In the genomic region with DNA sequence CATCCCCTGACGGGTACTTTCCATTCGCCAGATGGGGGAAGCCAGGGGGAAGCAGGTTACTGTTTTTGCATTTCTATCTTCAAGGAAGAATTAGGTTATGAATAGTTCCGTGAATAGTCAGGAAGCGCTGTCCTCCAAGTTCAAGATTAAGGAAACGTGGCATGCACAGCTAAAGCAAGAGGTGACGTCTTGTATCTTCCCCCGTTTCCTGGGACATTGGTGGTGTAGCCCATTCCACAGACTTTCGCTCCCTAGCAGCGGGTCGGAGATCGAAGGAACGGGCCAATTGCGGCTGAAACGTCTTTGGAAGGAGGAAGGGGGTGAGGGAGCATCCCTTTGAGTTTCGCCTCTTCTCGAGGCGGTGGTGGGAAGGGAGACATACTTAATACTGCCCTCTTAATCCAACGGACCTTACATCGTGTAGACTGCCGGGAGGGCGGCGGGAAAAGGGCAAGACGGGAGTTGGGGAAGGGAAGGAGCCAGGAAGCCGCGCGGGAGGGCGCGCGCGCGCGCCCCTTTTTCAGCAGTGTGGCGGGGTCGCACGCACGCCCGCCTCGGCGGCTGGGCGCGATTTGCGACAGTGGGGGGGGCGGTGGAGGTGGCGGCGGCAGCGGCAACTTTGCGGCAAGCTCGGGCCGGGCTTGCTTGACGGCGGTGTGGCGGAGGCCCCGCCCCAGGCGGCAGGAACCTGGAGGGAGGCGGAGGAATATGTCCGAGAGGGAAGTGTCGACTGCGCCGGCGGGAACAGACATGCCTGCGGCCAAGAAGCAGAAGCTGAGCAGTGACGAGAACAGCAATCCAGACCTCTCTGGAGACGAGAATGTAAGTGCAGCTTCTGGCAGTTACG, we compare ENCODE assay signal across 1 cellular context.
TF ChIP-seq lines count a peak whose summit lies in the region.

A gene with protein sequence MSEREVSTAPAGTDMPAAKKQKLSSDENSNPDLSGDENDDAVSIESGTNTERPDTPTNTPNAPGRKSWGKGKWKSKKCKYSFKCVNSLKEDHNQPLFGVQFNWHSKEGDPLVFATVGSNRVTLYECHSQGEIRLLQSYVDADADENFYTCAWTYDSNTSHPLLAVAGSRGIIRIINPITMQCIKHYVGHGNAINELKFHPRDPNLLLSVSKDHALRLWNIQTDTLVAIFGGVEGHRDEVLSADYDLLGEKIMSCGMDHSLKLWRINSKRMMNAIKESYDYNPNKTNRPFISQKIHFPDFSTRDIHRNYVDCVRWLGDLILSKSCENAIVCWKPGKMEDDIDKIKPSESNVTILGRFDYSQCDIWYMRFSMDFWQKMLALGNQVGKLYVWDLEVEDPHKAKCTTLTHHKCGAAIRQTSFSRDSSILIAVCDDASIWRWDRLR (plus strand): TSS at position 232 of the 847 bp plus-strand sequence. CDS start 477 bp downstream, at position 709.

TF ChIP-seq in K562, 482 proteins besides CTCF, POLR2A, EP300 and RAD21 (continued from another document and continues in another):
- TF ChIP-seq, protein P1, sequence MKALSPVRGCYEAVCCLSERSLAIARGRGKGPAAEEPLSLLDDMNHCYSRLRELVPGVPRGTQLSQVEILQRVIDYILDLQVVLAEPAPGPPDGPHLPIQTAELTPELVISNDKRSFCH (CRISPR knock-in tag; IDR thresholded peaks at IDR 0.05), result no peak
- TF ChIP-seq, protein P1 (tag; IDR thresholded peaks at IDR 0.05), result peak; percentile 70
- no peak for TF ChIP-seq NR2C2 (CRISPR knock-in tag; IDR thresholded peaks at IDR 0.05)
- TF ChIP-seq NR2C2 (tag; IDR thresholded peaks at IDR 0.05), result peak; percentile 76
- TF ChIP-seq ZNF224 (CRISPR knock-in tag; IDR thresholded peaks at IDR 0.05), result no peak
- TF ChIP-seq LARP7 (IDR thresholded peaks at IDR 0.05), result peak; percentile 7; the same call in 1 of the 2 replicates
- TF ChIP-seq, protein P2, sequence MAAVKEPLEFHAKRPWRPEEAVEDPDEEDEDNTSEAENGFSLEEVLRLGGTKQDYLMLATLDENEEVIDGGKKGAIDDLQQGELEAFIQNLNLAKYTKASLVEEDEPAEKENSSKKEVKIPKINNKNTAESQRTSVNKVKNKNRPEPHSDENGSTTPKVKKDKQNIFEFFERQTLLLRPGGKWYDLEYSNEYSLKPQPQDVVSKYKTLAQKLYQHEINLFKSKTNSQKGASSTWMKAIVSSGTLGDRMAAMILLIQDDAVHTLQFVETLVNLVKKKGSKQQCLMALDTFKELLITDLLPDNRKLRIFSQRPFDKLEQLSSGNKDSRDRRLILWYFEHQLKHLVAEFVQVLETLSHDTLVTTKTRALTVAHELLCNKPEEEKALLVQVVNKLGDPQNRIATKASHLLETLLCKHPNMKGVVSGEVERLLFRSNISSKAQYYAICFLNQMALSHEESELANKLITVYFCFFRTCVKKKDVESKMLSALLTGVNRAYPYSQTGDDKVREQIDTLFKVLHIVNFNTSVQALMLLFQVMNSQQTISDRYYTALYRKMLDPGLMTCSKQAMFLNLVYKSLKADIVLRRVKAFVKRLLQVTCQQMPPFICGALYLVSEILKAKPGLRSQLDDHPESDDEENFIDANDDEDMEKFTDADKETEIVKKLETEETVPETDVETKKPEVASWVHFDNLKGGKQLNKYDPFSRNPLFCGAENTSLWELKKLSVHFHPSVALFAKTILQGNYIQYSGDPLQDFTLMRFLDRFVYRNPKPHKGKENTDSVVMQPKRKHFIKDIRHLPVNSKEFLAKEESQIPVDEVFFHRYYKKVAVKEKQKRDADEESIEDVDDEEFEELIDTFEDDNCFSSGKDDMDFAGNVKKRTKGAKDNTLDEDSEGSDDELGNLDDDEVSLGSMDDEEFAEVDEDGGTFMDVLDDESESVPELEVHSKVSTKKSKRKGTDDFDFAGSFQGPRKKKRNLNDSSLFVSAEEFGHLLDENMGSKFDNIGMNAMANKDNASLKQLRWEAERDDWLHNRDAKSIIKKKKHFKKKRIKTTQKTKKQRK (IDR thresholded peaks at IDR 0.05; ENCODE audit: borderline replicate concordance, low read depth, low read length), result no peak
- TF ChIP-seq HINFP (tag; conservative IDR thresholded peaks at IDR 0.05; ENCODE audit: low read depth), result no peak
- TF ChIP-seq FOSL1 (tag; conservative IDR thresholded peaks at IDR 0.05), result 0 out of 2 replicates have a peak, but pooled peaks have one; percentile 30
- TF ChIP-seq KLF1 (tag; IDR thresholded peaks at IDR 0.05), result no peak
- TF ChIP-seq, protein P3, sequence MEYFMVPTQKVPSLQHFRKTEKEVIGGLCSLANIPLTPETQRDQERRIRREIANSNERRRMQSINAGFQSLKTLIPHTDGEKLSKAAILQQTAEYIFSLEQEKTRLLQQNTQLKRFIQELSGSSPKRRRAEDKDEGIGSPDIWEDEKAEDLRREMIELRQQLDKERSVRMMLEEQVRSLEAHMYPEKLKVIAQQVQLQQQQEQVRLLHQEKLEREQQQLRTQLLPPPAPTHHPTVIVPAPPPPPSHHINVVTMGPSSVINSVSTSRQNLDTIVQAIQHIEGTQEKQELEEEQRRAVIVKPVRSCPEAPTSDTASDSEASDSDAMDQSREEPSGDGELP (CRISPR knock-in tag; IDR thresholded peaks at IDR 0.05; ENCODE audit: borderline replicate concordance), result peak; percentile 84
- TF ChIP-seq GTF2E2 (tag; IDR thresholded peaks at IDR 0.05), result no peak; the same call in none of the 2 replicates
- peak; percentile 34 for TF ChIP-seq FUS (optimal IDR thresholded peaks at IDR 0.05; ENCODE audit: low read depth, low read length)
- peak; percentile 65 to 68; a peak in 3 of 4 replicates for TF ChIP-seq SIX5 (IDR thresholded peaks at IDR 0.05; ENCODE audit: borderline replicate concordance in 1 of 2, insufficient read depth in 1 of 2, low read depth in 1 of 2, low read length in 2 of 2)
- TF ChIP-seq CHD2 (IDR thresholded peaks at IDR 0.05; ENCODE audit: low read depth, low read length), result no peak; the same call in 1 of the 2 replicates
- TF ChIP-seq PATZ1 (CRISPR knock-in tag; IDR thresholded peaks at IDR 0.05; ENCODE audit: borderline replicate concordance), result no peak
- TF ChIP-seq FOXP1 (CRISPR knock-in tag; IDR thresholded peaks at IDR 0.05), result peak; percentile 58; the same call in 1 of the 2 replicates
- no peak for TF ChIP-seq POU5F1 (IDR thresholded peaks at IDR 0.05; ENCODE audit: borderline replicate concordance, low read depth, low read length, partially characterized antibody)
- no peak for TF ChIP-seq YBX1 (IDR thresholded peaks at IDR 0.05)
- TF ChIP-seq ZFP1 (CRISPR knock-in tag; IDR thresholded peaks at IDR 0.05), result no peak
- TF ChIP-seq TEAD1 (CRISPR knock-in tag; IDR thresholded peaks at IDR 0.05), result peak in 1 of 2 experiments; percentile 18; a peak in 1 of 4 replicates
- TF ChIP-seq E2F1 (CRISPR knock-in tag; IDR thresholded peaks at IDR 0.05), result 0 out of 2 replicates have a peak, but pooled peaks have one; percentile 13
- TF ChIP-seq ZNF764 (CRISPR knock-in tag; IDR thresholded peaks at IDR 0.05; ENCODE audit: low read depth), result no peak
- peak; percentile 36; the same call in 1 of the 2 replicates for TF ChIP-seq EHMT2 (IDR thresholded peaks at IDR 0.05)
- TF ChIP-seq PTRF (tag; IDR thresholded peaks at IDR 0.05), result no peak
- peak; percentile 84 for TF ChIP-seq HNRNPLL (IDR thresholded peaks at IDR 0.05; ENCODE audit: low read depth, low read length, poor library complexity, severe bottlenecking)
- TF ChIP-seq, protein P4, sequence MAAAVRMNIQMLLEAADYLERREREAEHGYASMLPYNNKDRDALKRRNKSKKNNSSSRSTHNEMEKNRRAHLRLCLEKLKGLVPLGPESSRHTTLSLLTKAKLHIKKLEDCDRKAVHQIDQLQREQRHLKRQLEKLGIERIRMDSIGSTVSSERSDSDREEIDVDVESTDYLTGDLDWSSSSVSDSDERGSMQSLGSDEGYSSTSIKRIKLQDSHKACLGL (CRISPR knock-in tag; IDR thresholded peaks at IDR 0.05; ENCODE audit: borderline replicate concordance, poor library complexity, severe bottlenecking), result no peak
- peak; percentile 100 for TF ChIP-seq ATF7 (IDR thresholded peaks at IDR 0.05)
- no peak for TF ChIP-seq RREB1 (CRISPR knock-in tag; IDR thresholded peaks at IDR 0.05)
- peak; percentile 94 for TF ChIP-seq ETS1 (conservative IDR thresholded peaks at IDR 0.05; ENCODE audit: control insufficient read depth, low read depth, low read length)
- peak; percentile 84 for TF ChIP-seq MAFF (IDR thresholded peaks at IDR 0.05; ENCODE audit: low read length)
- no peak for TF ChIP-seq TAL1 (IDR thresholded peaks at IDR 0.05)
- TF ChIP-seq ZNF41 (CRISPR knock-in tag; conservative IDR thresholded peaks at IDR 0.05), result no peak
- TF ChIP-seq ARID1B (IDR thresholded peaks at IDR 0.05), result peak; percentile 13
